ENCODE assay signal across 20 cellular contexts in genomic region chr18:28019425-28020108, GRCh38.
DNase-seq lines count a peak whose midpoint lies in the region; ATAC-seq, FAIRE-seq and TF ChIP-seq lines count a peak whose summit lies in the region.
"Had no signal": no experiment of that assay in that cellular context is flagged by ENCODE, and none has a peak within 500 bp of the region (broad histone marks: within the 10 kb centered on the region; RNA-seq: fewer than 3 reads in every experiment).

No MANE protein-coding gene starts in this region.

- H3K14ac ChIP-seq in neuronal stem cell (ENCODE audit: low read length) = no peak overlapping the region

- intact Hi-C loops in Calu3 (cut with micrococcal nuclease; ENCODE audit: unreplicated experiment) (loop anchor here (10.0 kb wide), 1 partner anchor 245 kb away; no protein-coding TSS in a partner anchor), HepG2 (cut with micrococcal nuclease; ENCODE audit: unreplicated experiment) (no loop called here)

- H2AK5ac ChIP-seq in neuronal stem cell (ENCODE audit: low read depth, low read length) = no peak overlapping the region

- H3K79me2 ChIP-seq in HepG2 (ENCODE audit: insufficient read depth, low read length) = no peaks in the 10 kb centered on the region

- H2AFZ ChIP-seq in HepG2 (ENCODE audit: low read length) = no peak overlapping the region
- no peak overlapping the region for H2AFZ ChIP-seq in neuronal stem cell (ENCODE audit: low read length)

- no peak overlapping the region for H2BK120ac ChIP-seq in neuronal stem cell (ENCODE audit: low read depth, low read length)

- H3K27ac ChIP-seq in HepG2 (ENCODE audit: extremely low read length, insufficient read depth, low read length) = no peak overlapping the region
- no peak overlapping the region for H3K27ac ChIP-seq in Peyer's patch
- no peak overlapping the region for H3K27ac ChIP-seq in neuronal stem cell (replicated peaks; ENCODE audit: low read length)
- H3K27ac ChIP-seq: C4-2B, SJSA1 had no signal

- in situ Hi-C loops in HepG2 (cut with HindIII; ENCODE audit: extremely low pct_ligation_motif_present, low pct_unique_long_range_greater_than_20kb) = no loop called here

- TF ChIP-seq RAD21 in HepG2 (CRISPR knock-in tag; IDR thresholded peaks at IDR 0.05) = no peak

- no peak overlapping the region for H3K4me3 Mint-ChIP-seq in Calu3 (ENCODE audit: low read depth, unreplicated experiment)

- no peak overlapping the region for H3K18ac ChIP-seq in neuronal stem cell (ENCODE audit: low read length)

- H4K8ac ChIP-seq in neuronal stem cell (ENCODE audit: low read depth, low read length) = no peak overlapping the region

- POLR2A ChIA-PET in HepG2 (lab: Yijun Ruan, JAX) = no interaction called here

- H3K4me3 ChIP-seq in choroid plexus epithelial cell (ENCODE audit: low read depth, low read length) (no peak overlapping the region), HepG2 (replicated peaks in 1 of 3; ENCODE audit: insufficient read depth in 1 of 3, low read depth in 2 of 3, low read length in 3 of 3) (no peak overlapping the region), Peyer's patch (no peak overlapping the region), neuronal stem cell (ENCODE audit: low read length in 2 of 2) (no peak overlapping the region)
- H3K4me3 ChIP-seq: GM12878, SJSA1 had no signal

- H2BK12ac ChIP-seq in neuronal stem cell (ENCODE audit: low read length) = no peak overlapping the region

- TF ChIP-seq CTCF in Calu3 (IDR thresholded peaks at IDR 0.05; ENCODE audit: unreplicated experiment) = no peak
- no peak for TF ChIP-seq CTCF in choroid plexus epithelial cell (conservative IDR thresholded peaks at IDR 0.05; ENCODE audit: low read depth, low read length)
- TF ChIP-seq CTCF in HepG2 (CRISPR knock-in tag; IDR thresholded peaks at IDR 0.05) = no peak
- no peak for TF ChIP-seq CTCF in Peyer's patch (IDR thresholded peaks at IDR 0.05)

- TF ChIP-seq POLR2A in HepG2 (IDR thresholded peaks at IDR 0.05; ENCODE audit: insufficient read depth in 1 of 2, low read depth in 2 of 2, low read length in 2 of 2) = no peak
- no peak for TF ChIP-seq POLR2A in Peyer's patch (IDR thresholded peaks at IDR 0.05)

- H2BK5ac ChIP-seq in neuronal stem cell (ENCODE audit: low read length) = no peak overlapping the region

- no peak for DNase-seq in Calu3
- DNase-seq in NCI-H226 = peak; percentile 87
- peak; percentile 21 for DNase-seq in choroid plexus epithelial cell (ENCODE audit: low read depth)
- no peak for DNase-seq in HepG2 (ENCODE audit: low spot score)
- no peak for DNase-seq in iPS-NIHi11 (ENCODE audit: low spot score)
- no peak for DNase-seq in Peyer's patch
- DNase-seq in neuronal stem cell (ENCODE audit: low spot score) = no peak
- DNase-seq: DMS53, KG1, NCI-H1092 treated with DMSO at 0.1 percent for 48 hours, NCI-H1930, NCI-H2171, NCI-H510A, NCI-H82 had no signal

- H3K4me2 ChIP-seq in HepG2 (ENCODE audit: low read depth, low read length) (no peak overlapping the region), neuronal stem cell (ENCODE audit: insufficient read depth, low read length, poor library complexity, severe bottlenecking) (no peak overlapping the region)

- H3K27me3 ChIP-seq in HepG2 (ENCODE audit: control insufficient read depth in 1 of 2, insufficient read depth in 2 of 2, low read length in 2 of 2) = no peaks in the 10 kb centered on the region
- H3K27me3 ChIP-seq in Peyer's patch = no peaks in the 10 kb centered on the region
- H3K27me3 ChIP-seq in neuronal stem cell (ENCODE audit: control insufficient read depth in 3 of 3, insufficient read depth in 3 of 3, low read depth in 1 of 3, low read length in 3 of 3) = no peaks in the 10 kb centered on the region
- H3K27me3 ChIP-seq: SJSA1 had no signal

- BruUV-seq in Calu3 (replicated peaks; lab: Mats Ljungman, UMichigan) = no TSS peak
- BruUV-seq in HepG2 (replicated peaks; lab: Mats Ljungman, UMichigan) = no TSS peak

- no peaks in the 10 kb centered on the region for H4K20me1 ChIP-seq in HepG2 (ENCODE audit: insufficient read depth, low read length)

- no peak overlapping the region for H2BK15ac ChIP-seq in neuronal stem cell (ENCODE audit: low read length)

- H3K9ac ChIP-seq in HepG2 (ENCODE audit: insufficient read depth, low read depth, low read length) (no peak overlapping the region), neuronal stem cell (ENCODE audit: low read depth, low read length, poor library complexity) (no peak overlapping the region)

- 96% methylated on average over 3 of the region's 3 CpGs for WGBS in HepG2 (ENCODE audit: low lambda C conversion rate)
- no CpG with 5 or more reads among the region's 3 CpGs for WGBS in neuronal stem cell (ENCODE audit: extremely low coverage in 2 of 2, insufficient read length in 2 of 2, insufficient replicate concordance in 1 of 2), 2 donors

- ATAC-seq in HepG2 = no peak
- no peak for ATAC-seq in HG02571 (IDR thresholded peaks at IDR 0.05; ENCODE audit: unreplicated experiment)
- ATAC-seq: GM12878 had no signal

- no peak overlapping the region for H3K23ac ChIP-seq in neuronal stem cell (ENCODE audit: low read depth, low read length, poor library complexity)

- peak overlapping the region; percentile 26 for H3K27ac Mint-ChIP-seq in Calu3 (ENCODE audit: unreplicated experiment)

- H4K91ac ChIP-seq in neuronal stem cell (ENCODE audit: low read depth, low read length, poor library complexity) = no peak overlapping the region

- H3K4me1 Mint-ChIP-seq in Calu3 (ENCODE audit: low read depth, unreplicated experiment) = peaks cover 13% of the 10 kb centered on the region

- H3K36me3 ChIP-seq in HepG2 (replicated peaks in 1 of 2; ENCODE audit: control insufficient read depth in 1 of 2, insufficient read depth in 2 of 2, low read length in 2 of 2) (no peaks in the 10 kb centered on the region), Peyer's patch (no peaks in the 10 kb centered on the region), neuronal stem cell (replicated peaks in 1 of 2; ENCODE audit: control insufficient read depth in 2 of 2, insufficient read depth in 2 of 2, low read length in 2 of 2) (peaks cover 2 to 26% of the 10 kb centered on the region in 2 donors)
- H3K36me3 ChIP-seq: SJSA1 had no signal

- H3K4me1 ChIP-seq in HepG2 (ENCODE audit: insufficient read depth, low read length) (peaks cover 4% of the 10 kb centered on the region; the same call in 1 of the 2 replicates), Peyer's patch (no peaks in the 10 kb centered on the region), neuronal stem cell (ENCODE audit: control insufficient read depth in 2 of 2, insufficient read depth in 1 of 2, low read depth in 1 of 2, low read length in 2 of 2) (no peaks in the 10 kb centered on the region)
- H3K4me1 ChIP-seq: SJSA1 had no signal

- peak; percentile 28 for FAIRE-seq in HepG2 (lab: Jason Lieb, UNC)
- FAIRE-seq: A204.1, GM12878, GM18507 had no signal

- H3K9me3 ChIP-seq in HepG2 (ENCODE audit: low read length) (no peaks in the 10 kb centered on the region), Peyer's patch (no peaks in the 10 kb centered on the region), neuronal stem cell (replicated peaks in 1 of 2; ENCODE audit: control insufficient read depth in 2 of 2, insufficient read depth in 1 of 2, low read depth in 1 of 2, low read length in 2 of 2) (peaks cover 0 to 15% of the 10 kb centered on the region in 2 donors)
- H3K9me3 ChIP-seq: SJSA1 had no signal

- H3K4ac ChIP-seq in neuronal stem cell (ENCODE audit: low read length) = no peak overlapping the region

- no peaks in the 10 kb centered on the region for H3K9me3 Mint-ChIP-seq in Calu3 (ENCODE audit: low read depth, unreplicated experiment)

- CTCF ChIA-PET in Calu3 (lab: Charles Lee) = no interaction called here
- CTCF ChIA-PET in HepG2 (lab: Yijun Ruan, JAX; ENCODE audit: low intra/inter-chr PET ratio, low total read pairs) = no interaction called here

- peaks cover 2% of the 10 kb centered on the region for H3K79me1 ChIP-seq in neuronal stem cell (ENCODE audit: low read depth, low read length)

- no peaks in the 10 kb centered on the region for H3K36me3 Mint-ChIP-seq in Calu3 (ENCODE audit: insufficient read depth, unreplicated experiment)

- H3K27me3 Mint-ChIP-seq in Calu3 (ENCODE audit: unreplicated experiment) = no peaks in the 10 kb centered on the region

- TF ChIP-seq EP300 in HepG2 (IDR thresholded peaks at IDR 0.05; ENCODE audit: low read depth in 2 of 2, low read length in 2 of 2) (no peak), HepG2 (CRISPR knock-in tag; IDR thresholded peaks at IDR 0.05; ENCODE audit: borderline replicate concordance) (no peak)

Comparison
In these comparisons a context has a peak if more than half of its experiments do, and no peak if none do; other contexts are left out.
1. DNase-seq: peak in NCI-H226 (single experiment) and choroid plexus epithelial cell (single experiment); none in Calu3 (single experiment), HepG2 (single experiment), iPS-NIHi11 (single experiment), Peyer's patch (0 of 3) and neuronal stem cell (single experiment).